In the genomic region with DNA sequence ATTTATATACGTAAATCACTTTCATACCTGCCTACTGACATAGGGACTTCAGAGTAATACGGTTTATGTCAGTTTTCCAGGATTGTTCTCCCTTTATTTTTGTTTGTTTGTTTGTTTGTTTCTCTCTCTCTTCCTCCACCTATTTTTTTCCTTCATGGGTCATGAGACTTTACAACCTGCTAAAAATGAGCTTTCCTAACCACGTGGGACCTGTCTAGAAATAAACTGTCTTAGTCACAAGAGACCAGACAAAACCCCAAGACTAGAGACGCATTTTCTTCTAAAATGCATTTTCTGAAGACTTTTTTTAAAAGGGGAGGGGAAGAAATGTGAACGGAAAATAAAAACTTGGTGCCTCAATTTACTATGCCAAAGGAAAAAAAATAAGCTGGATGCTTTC, we compare ENCODE assay signal across 34 cellular contexts.
"Had no signal": no experiment of that assay in that cellular context is flagged by ENCODE, and none has a peak within 500 bp of the region (broad histone marks: within the 10 kb centered on the region; RNA-seq: fewer than 3 reads in every experiment).

No MANE protein-coding gene starts in this region.

- H3K9me3 ChIP-seq: adrenal gland, body of pancreas, breast epithelium had no signal

- H3K27ac ChIP-seq: adrenal gland, body of pancreas, brain microvascular endothelial cell, breast epithelium, VCaP had no signal

- H3K27me3 ChIP-seq: adrenal gland, body of pancreas, brain microvascular endothelial cell, breast epithelium had no signal

- H3K36me3 ChIP-seq: adrenal gland, brain microvascular endothelial cell, breast epithelium had no signal

- H3K4me3 Mint-ChIP-seq: activated B cell treated with CpG ODN at 0.5 μM for 24 hours; activated CD4-positive, alpha-beta memory T cell treated with anti-CD3 and anti-CD28 coated beads for 36 hours; activated CD8-positive, alpha-beta T cell treated with anti-CD3 and anti-CD28 coated beads for 36 hours; activated naive CD4-positive, alpha-beta T cell treated with anti-CD3 and anti-CD28 coated beads for 36 hours; activated naive CD8-positive, alpha-beta T cell treated with anti-CD3 and anti-CD28 coated beads for 36 hours; activated T-cell treated with anti-CD3 and anti-CD28 coated beads, Interleukin-2, amount 50 U/mL, for 4 hours; activated T-cell treated with anti-CD3 and anti-CD28 coated beads, Interleukin-2, amount 50 U/mL, for 72 hours; activated T-helper 1 cell treated with anti-CD3 and anti-CD28 coated beads, Interleukin-12 subunit alpha, Interleukin-12 subunit beta, Interleukin-2, Interleukin-4 antibody, amounts not matched to agents 30 ng/mL and 10 ng/mL and 1 ng/mL, durations not matched to agents 14 hours and 24 hours and 36 hours; activated T-helper 17 cell treated with anti-CD3 and anti-CD28 coated beads, Interleukin-2, amount 50 U/mL, for 72 hours; T-helper 1 cell treated with Interleukin-12 subunit alpha and Interleukin-12 subunit beta and Interleukin-4 antibody, amounts not matched to agents 30 μg/mL and 1 μg/mL, for 36 hours; T-helper 2 cell treated with Interferon-gamma antibody and Interleukin-4, amounts not matched to agents 5 μg/mL and 100 μg/mL, for 36 hours had no signal

- H3K4me1 ChIP-seq: body of pancreas, breast epithelium had no signal

- H3K9me3 Mint-ChIP-seq: activated B cell treated with CpG ODN at 0.5 μM for 24 hours; activated CD4-positive, alpha-beta memory T cell treated with anti-CD3 and anti-CD28 coated beads for 36 hours; activated CD8-positive, alpha-beta T cell treated with anti-CD3 and anti-CD28 coated beads for 36 hours; activated naive CD4-positive, alpha-beta T cell treated with anti-CD3 and anti-CD28 coated beads for 36 hours; activated naive CD4-positive, alpha-beta T cell treated with anti-CD3 and anti-CD28 coated beads, Interleukin-2, amount 50 U/mL, for 72 hours; activated naive CD8-positive, alpha-beta T cell treated with anti-CD3 and anti-CD28 coated beads for 36 hours; activated T-cell treated with anti-CD3 and anti-CD28 coated beads, Interleukin-2, amount 50 U/mL, for 4 hours; activated T-cell treated with anti-CD3 and anti-CD28 coated beads, Interleukin-2, amount 50 U/mL, for 72 hours; activated T-helper 1 cell treated with anti-CD3 and anti-CD28 coated beads, Interleukin-12 subunit alpha, Interleukin-12 subunit beta, Interleukin-2, Interleukin-4 antibody, amounts not matched to agents 30 ng/mL and 10 ng/mL and 1 ng/mL, durations not matched to agents 14 hours and 24 hours and 36 hours; activated T-helper 17 cell treated with anti-CD3 and anti-CD28 coated beads, Interleukin-2, amount 50 U/mL, for 72 hours; T-helper 1 cell treated with Interleukin-12 subunit alpha and Interleukin-12 subunit beta and Interleukin-4 antibody, amounts not matched to agents 30 μg/mL and 1 μg/mL, for 36 hours; T-helper 2 cell treated with Interferon-gamma antibody and Interleukin-4, amounts not matched to agents 5 μg/mL and 100 μg/mL, for 36 hours had no signal

- H3K27me3 Mint-ChIP-seq: activated CD8-positive, alpha-beta T cell treated with anti-CD3 and anti-CD28 coated beads for 36 hours had no signal

- DNase-seq: activated B cell treated with CpG ODN at 0.5 μM for 24 hours; activated CD4-positive, alpha-beta memory T cell treated with anti-CD3 and anti-CD28 coated beads for 36 hours; activated CD4-positive, alpha-beta T cell treated with anti-CD3 and anti-CD28 coated beads for 4 hours; activated CD4-positive, alpha-beta T cell treated with anti-CD3 and anti-CD28 coated beads, Interleukin-2, amount 50 U/mL, for 1 hour; activated CD4-positive, alpha-beta T cell treated with anti-CD3 and anti-CD28 coated beads, Interleukin-2, amount 50 U/mL, for 4 hours; activated CD4-positive, CD25-positive, alpha-beta regulatory T cell treated with anti-CD3 and anti-CD28 coated beads, Interleukin-2, amount 50 U/mL, for 72 hours; activated CD8-positive, alpha-beta memory T cell treated with anti-CD3 and anti-CD28 coated beads, Interleukin-2, amount 50 U/mL, for 4 hours; activated CD8-positive, alpha-beta T cell treated with anti-CD3 and anti-CD28 coated beads for 36 hours; activated effector memory CD4-positive, alpha-beta T cell treated with anti-CD3 and anti-CD28 coated beads, Interleukin-2, amount 50 U/mL, for 16 hours; activated gamma-delta T cell treated with Interleukin-2 at 50 U/mL for 16 hours; activated naive CD4-positive, alpha-beta T cell; activated naive CD4-positive, alpha-beta T cell treated with anti-CD3 and anti-CD28 coated beads for 36 hours; activated naive CD4-positive, alpha-beta T cell treated with anti-CD3 and anti-CD28 coated beads, Interleukin-2, amount 50 U/mL, for 16 hours; activated naive CD8-positive, alpha-beta T cell treated with anti-CD3 and anti-CD28 coated beads for 36 hours; activated T-cell treated with anti-CD3 and anti-CD28 coated beads for 4 hours; activated T-cell treated with anti-CD3 and anti-CD28 coated beads, Interleukin-2, amount 50 U/mL, for 1 hour; activated T-cell treated with anti-CD3 and anti-CD28 coated beads, Interleukin-2, amount 50 U/mL, for 4 hours; activated T-cell treated with anti-CD3 and anti-CD28 coated beads, Interleukin-2, amount 50 U/mL, for 72 hours; adrenal gland; amniotic stem cell; aorta; body of pancreas; brain microvascular endothelial cell; central memory CD4-positive, alpha-beta T cell; T-helper 1 cell; T-helper 2 cell; T-helper 9 cell had no signal

- H3K27ac Mint-ChIP-seq: activated B cell treated with CpG ODN at 0.5 μM for 24 hours; activated CD4-positive, alpha-beta memory T cell treated with anti-CD3 and anti-CD28 coated beads for 36 hours; activated CD8-positive, alpha-beta T cell treated with anti-CD3 and anti-CD28 coated beads for 36 hours; activated naive CD4-positive, alpha-beta T cell treated with anti-CD3 and anti-CD28 coated beads for 36 hours; activated naive CD4-positive, alpha-beta T cell treated with anti-CD3 and anti-CD28 coated beads, Interleukin-2, amount 50 U/mL, for 72 hours; activated naive CD8-positive, alpha-beta T cell treated with anti-CD3 and anti-CD28 coated beads for 36 hours; activated T-cell treated with anti-CD3 and anti-CD28 coated beads, Interleukin-2, amount 50 U/mL, for 72 hours; activated T-helper 1 cell treated with anti-CD3 and anti-CD28 coated beads, Interleukin-12 subunit alpha, Interleukin-12 subunit beta, Interleukin-2, Interleukin-4 antibody, amounts not matched to agents 30 ng/mL and 10 ng/mL and 1 ng/mL, durations not matched to agents 14 hours and 24 hours and 36 hours; activated T-helper 17 cell treated with anti-CD3 and anti-CD28 coated beads, Interleukin-2, amount 50 U/mL, for 72 hours; T-helper 1 cell treated with Interleukin-12 subunit alpha and Interleukin-12 subunit beta and Interleukin-4 antibody, amounts not matched to agents 30 μg/mL and 1 μg/mL, for 36 hours; T-helper 2 cell treated with Interferon-gamma antibody and Interleukin-4, amounts not matched to agents 5 μg/mL and 100 μg/mL, for 36 hours had no signal

- ATAC-seq: activated CD8-positive, alpha-beta T cell treated with anti-CD3 and anti-CD28 coated beads for 36 hours; activated naive CD4-positive, alpha-beta T cell treated with anti-CD3 and anti-CD28 coated beads, Interleukin-2, amount 50 U/mL, for 72 hours; activated T-cell treated with anti-CD3 and anti-CD28 coated beads, Interleukin-2, amount 50 U/mL, for 4 hours; activated T-cell treated with anti-CD3 and anti-CD28 coated beads, Interleukin-2, amount 50 U/mL, for 72 hours; activated T-helper 17 cell treated with anti-CD3 and anti-CD28 coated beads, Interleukin-2, amount 50 U/mL, for 72 hours; body of pancreas had no signal

- H3K4me3 ChIP-seq: adrenal gland, body of pancreas, breast epithelium had no signal

- H3K4me1 Mint-ChIP-seq: activated B cell treated with CpG ODN at 0.5 μM for 24 hours; activated naive CD8-positive, alpha-beta T cell treated with anti-CD3 and anti-CD28 coated beads for 36 hours; activated T-helper 17 cell treated with anti-CD3 and anti-CD28 coated beads, Interleukin-2, amount 50 U/mL, for 72 hours had no signal

- H3K36me3 Mint-ChIP-seq: activated CD4-positive, alpha-beta memory T cell treated with anti-CD3 and anti-CD28 coated beads for 36 hours; activated naive CD4-positive, alpha-beta T cell treated with anti-CD3 and anti-CD28 coated beads, Interleukin-2, amount 50 U/mL, for 72 hours; activated naive CD8-positive, alpha-beta T cell treated with anti-CD3 and anti-CD28 coated beads for 36 hours had no signal
